13 cellular contexts compared by ENCODE assay signal in the genomic region with DNA sequence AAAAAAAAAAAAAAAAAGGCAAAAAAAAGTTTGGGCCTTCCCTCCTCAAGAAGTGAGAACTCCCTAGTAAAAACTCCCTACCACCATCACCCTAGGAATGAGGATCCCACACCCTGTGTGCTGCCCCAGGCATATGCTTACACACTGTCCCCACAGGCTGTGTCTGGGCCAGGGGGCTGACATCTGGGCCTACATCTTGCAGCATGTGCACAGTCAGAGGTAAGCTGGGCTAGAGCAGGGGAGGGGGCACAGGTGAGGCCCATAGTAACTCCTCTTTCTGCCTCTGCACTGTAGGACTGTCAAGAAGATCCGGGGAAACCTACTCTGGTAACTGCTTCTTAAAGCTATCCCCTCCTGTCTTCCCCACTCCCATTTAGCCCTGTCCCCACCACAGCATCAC. TPM values are rescaled to one million over a fixed set of nuclear protein-coding genes. Genes with fewer than 3 reads are reported as not detected.
DNase-seq lines count a peak whose midpoint lies in the region; ATAC-seq and TF ChIP-seq lines count a peak whose summit lies in the region.
"Had no signal": no experiment of that assay in that cellular context is flagged by ENCODE, and none has a peak within 500 bp of the region (broad histone marks: within the 10 kb centered on the region; RNA-seq: fewer than 3 reads in every experiment).

No MANE protein-coding gene starts in this region.

- H3K36me3 Mint-ChIP-seq in T-cell = peaks cover 10% of the 10 kb centered on the region

- no peaks in the 10 kb centered on the region for H3K79me2 ChIP-seq in hepatocyte

- TF ChIP-seq POLR2A in heart left ventricle (IDR thresholded peaks at IDR 0.05) (no peak), erythroblast (IDR thresholded peaks at IDR 0.05; ENCODE audit: low read length) (no peak)

- no peaks in the 10 kb centered on the region for H3K27me3 Mint-ChIP-seq in T-cell

- H4K20me1 ChIP-seq in hepatocyte (ENCODE audit: insufficient read depth, poor library complexity, severe bottlenecking) = no peaks in the 10 kb centered on the region

- peak overlapping the region; percentile 92 for H3K4me2 ChIP-seq in hepatocyte

- peaks cover under 1 to 2% (median 1%) of the 10 kb centered on the region in 3 donors for H3K9me3 Mint-ChIP-seq in T-cell

- H3K4me3 Mint-ChIP-seq in T-cell = peak overlapping the region; percentile 83 to 88 (median 85)

- H3K4me3 ChIP-seq in heart left ventricle = peak overlapping the region in 1 of 12 donors; percentile 86
- no peak overlapping the region for H3K4me3 ChIP-seq in hepatocyte

- H3K27ac ChIP-seq in heart left ventricle (no peak overlapping the region), hepatocyte (no peak overlapping the region)
- H3K27ac ChIP-seq: cardiac muscle cell had no signal

- no peak overlapping the region for H3K27ac Mint-ChIP-seq in T-cell

- POLR2A ChIA-PET in T-cell (lab: Charles Lee) = interaction anchor here in 1 of 2 donors (0.7 to 1.3 kb wide), 2 partner anchors 35 to 879 kb away, joined by 4 to 8 read pairs; a partner anchor contains a TSS

- peak; percentile 40 for DNase-seq in Right ventricle myocardium inferior (ENCODE audit: missing footprints)
- DNase-seq in heart left ventricle = no peak
- DNase-seq in T-cell = no peak
- DNase-seq in hepatocyte (ENCODE audit: low spot score) = no peak
- no peak for DNase-seq in NCI-H2029 (lab: John Stamatoyannopoulos, UW)
- DNase-seq in NCI-H2196 treated with DMSO at 0.1 percent for 48 hours (lab: John Stamatoyannopoulos, UW; ENCODE audit: unreplicated experiment) = no peak
- DNase-seq in erythroblast (lab: John Stamatoyannopoulos, UW) = no peak
- DNase-seq: HCEC 1CT, kidney, NCI-H1105, ovary had no signal

- H3K36me3 ChIP-seq in heart left ventricle (peaks cover 0 to 21% (median 0%) of the 10 kb centered on the region in 9 donors), hepatocyte (replicated peaks; ENCODE audit: insufficient read depth, low read depth) (no peaks in the 10 kb centered on the region)
- H3K36me3 ChIP-seq: cardiac muscle cell, ovary had no signal

- H3K4me1 ChIP-seq in heart left ventricle (peaks cover 0 to 22% (median 10%) of the 10 kb centered on the region in 12 donors), hepatocyte (ENCODE audit: insufficient read depth) (no peaks in the 10 kb centered on the region)

- H3K4me1 Mint-ChIP-seq in T-cell = peaks cover 26 to 42% (median 32%) of the 10 kb centered on the region in 3 donors

- intact Hi-C loops in Right ventricle myocardium inferior (cut with DNase I) = no loop called here
- intact Hi-C loops in heart left ventricle (cut with DNase I) = loop anchor here in 3 of 10 donors (5.0 to 10.0 kb wide), 2 partner anchors 66 to 69 kb away; a partner anchor contains a TSS

- H3K27me3 ChIP-seq in heart left ventricle (no peaks in the 10 kb centered on the region), hepatocyte (no peaks in the 10 kb centered on the region)
- H3K27me3 ChIP-seq: cardiac muscle cell, ovary had no signal

- H2AFZ ChIP-seq in hepatocyte = no peak overlapping the region

- CTCF ChIA-PET in T-cell (lab: Charles Lee) = interaction anchor here in 1 of 2 donors (0.6 to 0.7 kb wide), 2 partner anchors 11 to 1757 kb away, joined by 3 read pairs; a partner anchor contains a TSS

- no peak for ATAC-seq in Right ventricle myocardium inferior
- ATAC-seq in heart left ventricle = no peak
- no peak for ATAC-seq in T-cell (replicated peaks in 1 of 4)
- ATAC-seq in GM21619 (IDR thresholded peaks at IDR 0.05; ENCODE audit: unreplicated experiment) = no peak

- WGBS in heart left ventricle, 4 donors = 73 to 91% (median 83%) methylated on average over 1 of the region's 1 CpG
- WGBS in hepatocyte (ENCODE audit: low lambda C conversion rate, missing lambda C conversion rate) = 100% methylated on average over 1 of the region's 1 CpG

- H3K9me2 ChIP-seq in hepatocyte (replicated peaks; ENCODE audit: insufficient read depth) = no peaks in the 10 kb centered on the region

- TF ChIP-seq CTCF in heart left ventricle (IDR thresholded peaks at IDR 0.05) (no peak), hepatocyte (IDR thresholded peaks at IDR 0.05; ENCODE audit: poor library complexity) (no peak)

- H3K9me3 ChIP-seq in heart left ventricle (peaks cover 0 to 3% (median 0%) of the 10 kb centered on the region in 12 donors), hepatocyte (ENCODE audit: low read depth) (no peaks in the 10 kb centered on the region)
- H3K9me3 ChIP-seq: ovary had no signal

RNA-seq across cellular contexts. Expression of a gene that starts 1.0 kb away (rescaled TPM):
- total RNA-seq in Right ventricle myocardium inferior (5.2 TPM), heart left ventricle (1 to 10 TPM; 1.9 to 9.0 (median 3.9) TPM), T-cell (10 to 100 TPM; 25.5 to 34.1 (median 29.3) TPM), hepatocyte (4.9 and 6.3 TPM in 2 replicates)
- polyA plus RNA-seq in heart left ventricle (1 to 10 TPM; 3.8 to 4.9 TPM), hepatocyte (12.6 and 15.4 TPM in 2 replicates)

RNA-seq across cellular contexts. Expression of a gene that starts 15.3 kb away (rescaled TPM):
- 51.5 TPM for total RNA-seq in Right ventricle myocardium inferior
- 10 to 100 TPM; 47.4 to 70.0 (median 57.5) TPM for total RNA-seq in heart left ventricle
- polyA plus RNA-seq in heart left ventricle = 10 to 100 TPM; 63.1 to 89.2 TPM
- 10 to 100 TPM; 37.6 to 74.0 (median 68.4) TPM for total RNA-seq in T-cell
- 43.3 and 43.6 TPM in 2 replicates for total RNA-seq in hepatocyte
- polyA plus RNA-seq in hepatocyte = 113 and 125 TPM in 2 replicates

RNA-seq across cellular contexts. Expression of a gene that starts 27.6 kb away (rescaled TPM):
- total RNA-seq in Right ventricle myocardium inferior = not detected
- total RNA-seq in heart left ventricle = not detected
- polyA plus RNA-seq in heart left ventricle = not detected
- total RNA-seq in T-cell = not detected
- total RNA-seq in hepatocyte = not detected in 2 replicates
- not detected in 2 replicates for polyA plus RNA-seq in hepatocyte
- total RNA-seq: cardiac muscle cell, kidney, ovary had no signal
- polyA plus RNA-seq: cardiac muscle cell, ovary had no signal

RNA-seq across cellular contexts. Expression of a gene that starts 28.0 kb away (rescaled TPM):
- total RNA-seq in Right ventricle myocardium inferior (0.68 TPM), heart left ventricle (1 to 10 TPM in 1 of 9 donors, under 1 TPM in 6, not detected in 2; 0.23 to 1.6 (median 0.62) TPM), T-cell (1 to 10 TPM in 2 of 5 donors, under 1 TPM in 2, not detected in 1; 0.67 to 2.1 (median 1.1) TPM), hepatocyte (1.0 and 1.4 TPM in 2 replicates)
- polyA plus RNA-seq in heart left ventricle (1 to 10 TPM in 1 of 2 donors, under 1 TPM in 1; 0.46 to 1.3 TPM), hepatocyte (0.79 and 3.5 TPM in 2 replicates)

RNA-seq across cellular contexts. Expression of a gene that starts 34.5 kb away (rescaled TPM):
- total RNA-seq in Right ventricle myocardium inferior = 1,537 TPM
- 1,000 to 10,000 TPM in 8 of 9 donors, 100 to 1,000 TPM in 1; 944 to 3,219 (median 1,334) TPM for total RNA-seq in heart left ventricle
- 1,000 to 10,000 TPM; 1,378 to 4,659 TPM for polyA plus RNA-seq in heart left ventricle
- 100 to 1,000 TPM; 199 to 248 (median 225) TPM for total RNA-seq in T-cell
- 586 and 603 TPM in 2 replicates for total RNA-seq in hepatocyte
- 635 and 692 TPM in 2 replicates for polyA plus RNA-seq in hepatocyte
